9 cellular contexts compared by ENCODE assay signal in genomic region chr16:70508752-70509151, GRCh38. TPM values are rescaled to one million over a fixed set of nuclear protein-coding genes. Genes with fewer than 3 reads are reported as not detected.
A peak's percentile ranks its signal among the peaks of the same experiment; 100 is the strongest.
DNase-seq lines count a peak whose midpoint lies in the region; ATAC-seq and TF ChIP-seq lines count a peak whose summit lies in the region.
"Had no signal": no experiment of that assay in that cellular context is flagged by ENCODE, and none has a peak within 500 bp of the region (broad histone marks: within the 10 kb centered on the region; RNA-seq: fewer than 3 reads in every experiment).

No MANE protein-coding gene starts in this region.

- peak; percentile 76 to 81 for DNase-seq in AML-193 (lab: John Stamatoyannopoulos, UW)
- DNase-seq in GM13977 (ENCODE audit: low spot score): no peak
- peak; percentile 29 for DNase-seq in fibroblast of mammary gland (ENCODE audit: low read depth)
- DNase-seq in pons (ENCODE audit: low spot score): no peak
- DNase-seq in SHP77 treated with DMSO at 0.1 percent for 48 hours (lab: John Stamatoyannopoulos, UW): no peak
- no peak for DNase-seq in smooth muscle cell (lab: John Stamatoyannopoulos, UW; ENCODE audit: unreplicated experiment)
- DNase-seq: NCI-H2029 treated with DMSO at 0.1 percent for 48 hours had no signal

- H3F3A ChIP-seq in smooth muscle cell (ENCODE audit: low read depth): no peaks in the 10 kb centered on the region

- H4K20me1 ChIP-seq in smooth muscle cell (ENCODE audit: low read depth): no peaks in the 10 kb centered on the region

- no peak overlapping the region for H3K9ac ChIP-seq in smooth muscle cell (ENCODE audit: low read depth)

- WGBS in smooth muscle cell (ENCODE audit: low lambda C conversion rate): 93% methylated on average over 5 of the region's 5 CpGs

- no peaks in the 10 kb centered on the region for H3K9me3 ChIP-seq in smooth muscle cell (replicated peaks; ENCODE audit: low read depth)

- H3K4me2 ChIP-seq in smooth muscle cell: no peak overlapping the region

- H2AFZ ChIP-seq in smooth muscle cell (ENCODE audit: low read depth): no peak overlapping the region

- no peaks in the 10 kb centered on the region for H3K27me3 ChIP-seq in smooth muscle cell (ENCODE audit: low read depth)

- no peaks in the 10 kb centered on the region for H3K4me1 ChIP-seq in smooth muscle cell (ENCODE audit: low read depth)

- in situ Hi-C loops in GM13977 (cut with MboI; ENCODE audit: low pct_unique_long_range_greater_than_20kb, low sequenced_read_pairs, unreplicated experiment): no loop called here

- no peak overlapping the region for H3K4me3 ChIP-seq in fibroblast of mammary gland (ENCODE audit: control insufficient read depth, low read depth, low read length)
- H3K4me3 ChIP-seq in smooth muscle cell: no peak overlapping the region

- ATAC-seq in SK-N-SH treated with all-trans-retinoic acid at 6 μM for 48 hours: 0 out of 3 replicates have a peak, but pooled peaks have one; percentile 21
- no peak for ATAC-seq in GM19452 (IDR thresholded peaks at IDR 0.05; ENCODE audit: unreplicated experiment)

- no peaks in the 10 kb centered on the region for H3K79me2 ChIP-seq in smooth muscle cell (ENCODE audit: low read depth)

- TF ChIP-seq CTCF in GM13977 (IDR thresholded peaks at IDR 0.05; ENCODE audit: extremely low read depth, insufficient read depth, missing control alignments) (peak; percentile 36), fibroblast of mammary gland (conservative IDR thresholded peaks at IDR 0.05; ENCODE audit: control insufficient read depth, insufficient read depth, low read depth, low read length) (no peak), smooth muscle cell (IDR thresholded peaks at IDR 0.05; ENCODE audit: borderline replicate concordance, insufficient read depth, poor library complexity, severe bottlenecking) (no peak)

- H3K27ac ChIP-seq in smooth muscle cell (ENCODE audit: low read depth): no peak overlapping the region

- H3K36me3 ChIP-seq in smooth muscle cell (ENCODE audit: low read depth): peaks cover 16% of the 10 kb centered on the region

TF ChIP-seq in SK-N-SH treated with all-trans-retinoic acid at 6 μM for 48 hours, 23 proteins besides CTCF, POLR2A, EP300 and RAD21:
- TF ChIP-seq ZNF565 (CRISPR knock-in tag; conservative IDR thresholded peaks at IDR 0.05; ENCODE audit: low read depth) (no peak), TOX (CRISPR knock-in tag; IDR thresholded peaks at IDR 0.05; ENCODE audit: borderline replicate concordance) (no peak), TSHZ2 (CRISPR knock-in tag; IDR thresholded peaks at IDR 0.05) (no peak), TCF4 (CRISPR knock-in tag; IDR thresholded peaks at IDR 0.05; ENCODE audit: borderline replicate concordance) (no peak), CSRNP3 (CRISPR knock-in tag; IDR thresholded peaks at IDR 0.05) (no peak), ZFP3 (CRISPR knock-in tag; IDR thresholded peaks at IDR 0.05) (no peak), ISL1 (CRISPR knock-in tag; IDR thresholded peaks at IDR 0.05) (no peak)

RNA-seq across cellular contexts. Expression of gene COG4, which starts 14.6 kb away (rescaled TPM):
- total RNA-seq in smooth muscle cell: 39.8 and 49.4 TPM in 2 replicates
- 40.0 and 61.9 TPM in 2 replicates for polyA plus RNA-seq in smooth muscle cell

RNA-seq across cellular contexts. Expression of gene SF3B3, which starts 14.9 kb away (rescaled TPM):
- 98.9 and 126 TPM in 2 replicates for total RNA-seq in smooth muscle cell
- polyA plus RNA-seq in smooth muscle cell: 129 and 137 TPM in 2 replicates

RNA-seq across cellular contexts. Expression of gene FCSK, which starts 54.4 kb away (rescaled TPM):
- total RNA-seq in smooth muscle cell: 5.7 and 16.5 TPM in 2 replicates
- polyA plus RNA-seq in smooth muscle cell: 4.8 and 6.3 TPM in 2 replicates

Comparison
In these comparisons a context has a peak if more than half of its experiments do, and no peak if none do; other contexts are left out.
1. DNase-seq: peak in AML-193 (2 of 2) and fibroblast of mammary gland (single experiment); none in GM13977 (single experiment), pons (single experiment), SHP77 treated with DMSO at 0.1 percent for 48 hours (single experiment) and smooth muscle cell (single experiment).